In the genomic region with DNA sequence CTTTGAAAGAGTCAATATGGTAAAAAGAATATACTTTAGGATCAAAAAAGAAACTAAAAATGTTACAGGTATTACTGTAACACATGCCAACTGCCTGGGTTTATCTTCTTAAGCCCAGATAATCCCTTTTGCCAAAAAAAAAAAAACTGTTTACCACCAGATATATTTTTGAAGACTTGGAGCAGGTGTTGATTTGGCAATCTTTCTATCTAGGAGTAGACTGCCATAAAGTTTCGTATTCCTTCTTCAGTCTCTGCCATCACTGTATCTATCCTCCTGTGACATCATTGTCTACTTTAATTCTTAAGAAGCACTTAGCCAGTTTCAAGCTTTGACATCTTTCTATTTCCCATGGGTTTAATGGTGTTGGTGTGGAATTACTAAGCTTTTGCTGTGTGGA, we compare ENCODE assay signal across 19 cellular contexts.
"Had no signal": no experiment of that assay in that cellular context is flagged by ENCODE, and none has a peak within 500 bp of the region (broad histone marks: within the 10 kb centered on the region; RNA-seq: fewer than 3 reads in every experiment).

No MANE protein-coding gene starts in this region.

- H3K27me3 Mint-ChIP-seq: memory B cell; stimulated activated naive B cell treated with anti-CD40 and anti-IgM and Interleukin-4, amounts not matched to agents 10 μg/mL and 1 μg/mL and 100 μg/mL, for 72 hours had no signal

- DNase-seq: activated CD4-positive, alpha-beta T cell treated with anti-CD3 and anti-CD28 coated beads, Interleukin-2, amount 10 ng/mL, durations not matched to agents 7 days and 5 days; activated CD8-positive, alpha-beta T cell treated with anti-CD3 and anti-CD28 coated beads, Interleukin-2, amount 10 ng/mL, durations not matched to agents 7 days and 5 days; activated naive CD4-positive, alpha-beta T cell treated with anti-CD3 and anti-CD28 coated beads, Interleukin-2, amount 10 ng/mL, durations not matched to agents 7 days and 5 days; activated naive CD8-positive, alpha-beta T cell treated with anti-CD3 and anti-CD28 coated beads, Interleukin-2, amount 50 U/mL, for 24 hours; activated T-cell treated with anti-CD3 and anti-CD28 coated beads, Interleukin-2, amount 50 U/mL, for 4 hours; anterior cingulate cortex; effector CD4-positive, alpha-beta T cell; naive thymus-derived CD4-positive, alpha-beta T cell; ovary; spleen; stimulated activated CD4-positive, alpha-beta T cell treated with anti-CD3 and anti-CD28 coated beads, Interleukin-4, amount 100 ng/mL, for 4 hours; stimulated activated naive B cell treated with anti-CD40 and anti-IgM and Interleukin-4, amounts not matched to agents 10 μg/mL and 1 μg/mL and 100 μg/mL, for 72 hours; T1000; upper lobe of right lung had no signal

- H3K36me3 Mint-ChIP-seq: activated naive CD4-positive, alpha-beta T cell treated with anti-CD3 and anti-CD28 coated beads, Interleukin-2, amount 10 ng/mL, durations not matched to agents 7 days and 5 days had no signal

- H3K27me3 ChIP-seq: esophagus muscularis mucosa, ovary, spleen, upper lobe of right lung had no signal

- H3K36me3 ChIP-seq: esophagus muscularis mucosa, ovary, spleen, thoracic aorta, upper lobe of right lung had no signal

- H3K27ac Mint-ChIP-seq: activated CD4-positive, alpha-beta T cell treated with anti-CD3 and anti-CD28 coated beads, Interleukin-2, amount 10 ng/mL, durations not matched to agents 7 days and 5 days; activated CD8-positive, alpha-beta T cell treated with anti-CD3 and anti-CD28 coated beads, Interleukin-2, amount 10 ng/mL, durations not matched to agents 7 days and 5 days; activated naive CD4-positive, alpha-beta T cell treated with anti-CD3 and anti-CD28 coated beads, Interleukin-2, amount 10 ng/mL, durations not matched to agents 7 days and 5 days; activated naive CD8-positive, alpha-beta T cell treated with anti-CD3 and anti-CD28 coated beads, Interleukin-2, amount 50 U/mL, for 24 hours; memory B cell; naive thymus-derived CD4-positive, alpha-beta T cell; stimulated activated naive B cell treated with anti-CD40 and anti-IgM and Interleukin-4, amounts not matched to agents 10 μg/mL and 1 μg/mL and 100 μg/mL, for 72 hours had no signal

- ATAC-seq: activated CD4-positive, CD25-positive, alpha-beta regulatory T cell treated with anti-CD3 and anti-CD28 coated beads, Interleukin-2, amount 50 U/mL, for 24 hours; activated CD8-positive, alpha-beta T cell treated with anti-CD3 and anti-CD28 coated beads, Interleukin-2, amount 10 ng/mL, durations not matched to agents 7 days and 5 days; activated naive CD8-positive, alpha-beta T cell treated with anti-CD3 and anti-CD28 coated beads, Interleukin-2, amount 50 U/mL, for 24 hours; activated T-cell treated with anti-CD3 and anti-CD28 coated beads, Interleukin-2, amount 50 U/mL, for 4 hours; naive thymus-derived CD4-positive, alpha-beta T cell; sciatic nerve; stimulated activated naive B cell treated with anti-CD40 and anti-IgM and Interleukin-4, amounts not matched to agents 10 μg/mL and 1 μg/mL and 100 μg/mL, for 72 hours; upper lobe of right lung had no signal

- H3K4me3 ChIP-seq: esophagus muscularis mucosa, ovary, spleen, thoracic aorta, upper lobe of right lung had no signal

- H3K9me3 ChIP-seq: esophagus muscularis mucosa, ovary, spleen, thoracic aorta, upper lobe of right lung had no signal

- H3K9me3 Mint-ChIP-seq: activated CD4-positive, alpha-beta T cell treated with anti-CD3 and anti-CD28 coated beads, Interleukin-2, amount 10 ng/mL, durations not matched to agents 7 days and 5 days; activated naive CD4-positive, alpha-beta T cell treated with anti-CD3 and anti-CD28 coated beads, Interleukin-2, amount 10 ng/mL, durations not matched to agents 7 days and 5 days; activated naive CD8-positive, alpha-beta T cell treated with anti-CD3 and anti-CD28 coated beads, Interleukin-2, amount 50 U/mL, for 24 hours; activated T-cell treated with anti-CD3 and anti-CD28 coated beads, Interleukin-2, amount 50 U/mL, for 4 hours; memory B cell; naive thymus-derived CD4-positive, alpha-beta T cell; stimulated activated naive B cell treated with anti-CD40 and anti-IgM and Interleukin-4, amounts not matched to agents 10 μg/mL and 1 μg/mL and 100 μg/mL, for 72 hours had no signal

- H3K27ac ChIP-seq: esophagus muscularis mucosa, ovary, spleen, thoracic aorta, upper lobe of right lung had no signal

- H3K4me3 Mint-ChIP-seq: activated CD4-positive, alpha-beta T cell treated with anti-CD3 and anti-CD28 coated beads, Interleukin-2, amount 10 ng/mL, durations not matched to agents 7 days and 5 days; activated CD8-positive, alpha-beta T cell treated with anti-CD3 and anti-CD28 coated beads, Interleukin-2, amount 10 ng/mL, durations not matched to agents 7 days and 5 days; activated naive CD4-positive, alpha-beta T cell treated with anti-CD3 and anti-CD28 coated beads, Interleukin-2, amount 10 ng/mL, durations not matched to agents 7 days and 5 days; activated naive CD8-positive, alpha-beta T cell treated with anti-CD3 and anti-CD28 coated beads, Interleukin-2, amount 50 U/mL, for 24 hours; activated T-cell treated with anti-CD3 and anti-CD28 coated beads, Interleukin-2, amount 50 U/mL, for 4 hours; memory B cell; naive thymus-derived CD4-positive, alpha-beta T cell; stimulated activated naive B cell treated with anti-CD40 and anti-IgM and Interleukin-4, amounts not matched to agents 10 μg/mL and 1 μg/mL and 100 μg/mL, for 72 hours had no signal
